10 cellular contexts compared by ENCODE assay signal in genomic region chr17:36608794-36609497, GRCh38. TPM values are rescaled to one million over a fixed set of nuclear protein-coding genes. Genes with fewer than 3 reads are reported as not detected.
DNase-seq lines count a peak whose midpoint lies in the region; ATAC-seq and TF ChIP-seq lines count a peak whose summit lies in the region.
"Had no signal": no experiment of that assay in that cellular context is flagged by ENCODE, and none has a peak within 500 bp of the region (broad histone marks: within the 10 kb centered on the region; RNA-seq: fewer than 3 reads in every experiment).

No MANE protein-coding gene starts in this region.

- no peaks in the 10 kb centered on the region for H3F3A ChIP-seq in OCI-LY1 (ENCODE audit: insufficient read depth, low read length)

- H3K4me3 ChIP-seq in HEK293 (ENCODE audit: low read depth, low read length) (no peak overlapping the region), OCI-LY1 (ENCODE audit: low read depth, low read length, poor library complexity, severe bottlenecking) (peak overlapping the region; percentile 38)
- H3K4me3 ChIP-seq: HAP-1 had no signal

- H3K9ac ChIP-seq in OCI-LY1 (ENCODE audit: low read length) = peak overlapping the region; percentile 39; the same call in 1 of the 2 replicates

- DNase-seq in AG09319 (ENCODE audit: extremely low read depth, low read depth) = no peak
- peak; percentile 40 for DNase-seq in endothelial cell (ENCODE audit: low spot score)
- DNase-seq in naive B cell = no peak
- DNase-seq in activated effector memory CD4-positive, alpha-beta T cell treated with Interleukin-2 at 50 U/mL for 16 hours = no peak
- no peak for DNase-seq in activated CD8-positive, alpha-beta memory T cell treated with anti-CD3 and anti-CD28 coated beads, Interleukin-2, amount 10 ng/mL, durations not matched to agents 7 days and 5 days

- POLR2A ChIA-PET in HEK293 (lab: Yijun Ruan, JAX) = no interaction called here

- no peaks in the 10 kb centered on the region for H4K20me1 ChIP-seq in OCI-LY1 (ENCODE audit: insufficient read depth, low read length)

- H3K27me3 Mint-ChIP-seq in endothelial cell (ENCODE audit: unreplicated experiment) (peaks cover 7% of the 10 kb centered on the region), naive B cell (no peaks in the 10 kb centered on the region)
- no peaks in the 10 kb centered on the region for H3K27me3 Mint-ChIP-seq in activated CD8-positive, alpha-beta memory T cell treated with anti-CD3 and anti-CD28 coated beads, Interleukin-2, amount 10 ng/mL, durations not matched to agents 7 days and 5 days
- H3K27me3 Mint-ChIP-seq: central memory CD8-positive, alpha-beta T cell had no signal

- H3K4me1 ChIP-seq in HEK293 (ENCODE audit: control insufficient read depth, insufficient read depth, low read length) (no peaks in the 10 kb centered on the region; the same call in 1 of the 2 replicates), OCI-LY1 (ENCODE audit: insufficient read depth, low read length, severe bottlenecking) (peaks cover 25% of the 10 kb centered on the region)

- H3K4me2 ChIP-seq in OCI-LY1 (ENCODE audit: low read length) = peak overlapping the region; percentile 58; the same call in 1 of the 2 replicates

- H3K9me2 ChIP-seq in OCI-LY1 (ENCODE audit: low read depth, low read length) = no peaks in the 10 kb centered on the region

- H3K36me3 ChIP-seq in HEK293 (ENCODE audit: control insufficient read depth in 2 of 2, insufficient read depth in 1 of 2, low read length in 2 of 2) (peaks cover 0 to 16% of the 10 kb centered on the region in 2 experiments; a peak in 2 of 3 replicates), OCI-LY1 (ENCODE audit: insufficient read depth, low read length) (peaks cover 5% of the 10 kb centered on the region)

- CTCF ChIA-PET in HEK293 (lab: Yijun Ruan, JAX) = interaction anchor here (0.7 kb wide), 1 partner anchor 554 kb away, joined by 3 read pairs; no protein-coding TSS in a partner anchor
- CTCF ChIA-PET in activated CD8-positive, alpha-beta memory T cell treated with anti-CD3 and anti-CD28 coated beads, Interleukin-2, amount 10 ng/mL, durations not matched to agents 7 days and 5 days (lab: Charles Lee) = interaction anchor here (0.7 to 1.5 kb wide), 2 partner anchors 10 to 1413 kb away, joined by 3 to 4 read pairs; no protein-coding TSS in a partner anchor

- no peaks in the 10 kb centered on the region for H3K9me3 Mint-ChIP-seq in endothelial cell (ENCODE audit: unreplicated experiment)
- no peaks in the 10 kb centered on the region for H3K9me3 Mint-ChIP-seq in naive B cell
- H3K9me3 Mint-ChIP-seq in activated CD8-positive, alpha-beta memory T cell treated with anti-CD3 and anti-CD28 coated beads, Interleukin-2, amount 10 ng/mL, durations not matched to agents 7 days and 5 days (ENCODE audit: low read depth) = no peaks in the 10 kb centered on the region
- H3K9me3 Mint-ChIP-seq: central memory CD8-positive, alpha-beta T cell had no signal

- H3K79me2 ChIP-seq in OCI-LY1 (ENCODE audit: insufficient read depth, low read length) = no peaks in the 10 kb centered on the region

- TF ChIP-seq CTCF in AG09319 (IDR thresholded peaks at IDR 0.05; ENCODE audit: low read depth, low read length) (peak; percentile 59), HEK293 (tag by site-specific recombination; IDR thresholded peaks at IDR 0.05) (peak; percentile 54), OCI-LY1 (IDR thresholded peaks at IDR 0.05; ENCODE audit: low read length) (peak; percentile 63), endothelial cell (IDR thresholded peaks at IDR 0.05; ENCODE audit: unreplicated experiment) (no peak)

- H3K27ac ChIP-seq in HEK293 (ENCODE audit: extremely low read depth, low read depth, low read length) (no peak overlapping the region), OCI-LY1 (ENCODE audit: low read depth, low read length, poor library complexity, severe bottlenecking) (peak overlapping the region; percentile 54)

- H3K9me3 ChIP-seq in HEK293 (ENCODE audit: control insufficient read depth, insufficient read depth, low read depth, low read length) (no peaks in the 10 kb centered on the region), OCI-LY1 (ENCODE audit: low read length) (no peaks in the 10 kb centered on the region)
- H3K9me3 ChIP-seq: HAP-1 had no signal

- no peak overlapping the region for H3K4me3 Mint-ChIP-seq in endothelial cell (ENCODE audit: unreplicated experiment)
- H3K4me3 Mint-ChIP-seq in naive B cell = no peak overlapping the region
- H3K4me3 Mint-ChIP-seq in activated CD8-positive, alpha-beta memory T cell treated with anti-CD3 and anti-CD28 coated beads, Interleukin-2, amount 10 ng/mL, durations not matched to agents 7 days and 5 days = no peak overlapping the region
- H3K4me3 Mint-ChIP-seq: central memory CD8-positive, alpha-beta T cell had no signal

- no peak overlapping the region for H2AFZ ChIP-seq in OCI-LY1 (ENCODE audit: low read length)

- no peaks in the 10 kb centered on the region for H3K27me3 ChIP-seq in OCI-LY1 (ENCODE audit: insufficient read depth, low read length)

- H3K4me1 Mint-ChIP-seq in endothelial cell (ENCODE audit: unreplicated experiment) (peaks cover 4% of the 10 kb centered on the region), naive B cell (peaks cover 24 to 46% (median 39%) of the 10 kb centered on the region in 3 donors)
- H3K4me1 Mint-ChIP-seq in activated CD8-positive, alpha-beta memory T cell treated with anti-CD3 and anti-CD28 coated beads, Interleukin-2, amount 10 ng/mL, durations not matched to agents 7 days and 5 days = peaks cover 21% of the 10 kb centered on the region

- peak; percentile 61 to 67 for ATAC-seq in naive B cell (ENCODE audit: low read depth in 2 of 2)
- ATAC-seq in HG03280 (IDR thresholded peaks at IDR 0.05; ENCODE audit: unreplicated experiment) = no peak
- no peak for ATAC-seq in activated CD8-positive, alpha-beta memory T cell treated with anti-CD3 and anti-CD28 coated beads, Interleukin-2, amount 10 ng/mL, durations not matched to agents 7 days and 5 days

- no peaks in the 10 kb centered on the region for H3K36me3 Mint-ChIP-seq in endothelial cell (ENCODE audit: low read depth, unreplicated experiment)
- peaks cover 5 to 6% of the 10 kb centered on the region in 2 donors for H3K36me3 Mint-ChIP-seq in naive B cell
- peaks cover 5% of the 10 kb centered on the region for H3K36me3 Mint-ChIP-seq in activated CD8-positive, alpha-beta memory T cell treated with anti-CD3 and anti-CD28 coated beads, Interleukin-2, amount 10 ng/mL, durations not matched to agents 7 days and 5 days

- H3K27ac Mint-ChIP-seq in endothelial cell (ENCODE audit: unreplicated experiment) (no peak overlapping the region), naive B cell (no peak overlapping the region)
- no peak overlapping the region for H3K27ac Mint-ChIP-seq in activated CD8-positive, alpha-beta memory T cell treated with anti-CD3 and anti-CD28 coated beads, Interleukin-2, amount 10 ng/mL, durations not matched to agents 7 days and 5 days

TF ChIP-seq in HEK293, 187 proteins besides CTCF, POLR2A, EP300 and RAD21:
- TF ChIP-seq ZIC2 (tag by site-specific recombination; IDR thresholded peaks at IDR 0.05) (peak; percentile 49), GLIS1 (tag by site-specific recombination; IDR thresholded peaks at IDR 0.05) (peak; percentile 57), ZNF654 (tag by site-specific recombination; IDR thresholded peaks at IDR 0.05; ENCODE audit: low read depth) (peak; percentile 23; the same call in 1 of the 2 replicates), ZNF341 (tag by site-specific recombination; IDR thresholded peaks at IDR 0.05; ENCODE audit: low read depth) (no peak), ZNF707 (tag by site-specific recombination; IDR thresholded peaks at IDR 0.05) (no peak)
TF ChIP-seq in HEK293: peak in this region for 3.

RNA-seq across cellular contexts. Expression of gene MRM1, which starts 7.6 kb away (rescaled TPM):
- total RNA-seq in endothelial cell (ENCODE audit: unreplicated experiment) = 1.7 TPM
- polyA plus RNA-seq in naive B cell (ENCODE audit: low read depth in 6 of 6) = 1 to 10 TPM; 3.0 to 9.1 (median 6.0) TPM
- total RNA-seq in activated CD8-positive, alpha-beta memory T cell treated with anti-CD3 and anti-CD28 coated beads, Interleukin-2, amount 10 ng/mL, durations not matched to agents 7 days and 5 days = 10 to 100 TPM; 13.6 to 17.0 TPM

RNA-seq across cellular contexts. Expression of gene DHRS11, which starts 17.3 kb away (rescaled TPM):
- total RNA-seq in endothelial cell (ENCODE audit: unreplicated experiment) = 3.9 TPM
- polyA plus RNA-seq in naive B cell (ENCODE audit: low read depth in 6 of 6) = 1 to 10 TPM; 2.8 to 7.6 (median 3.7) TPM
- 1 to 10 TPM; 4.5 to 8.0 TPM for total RNA-seq in activated CD8-positive, alpha-beta memory T cell treated with anti-CD3 and anti-CD28 coated beads, Interleukin-2, amount 10 ng/mL, durations not matched to agents 7 days and 5 days

Comparison
In these comparisons a context has a peak if more than half of its experiments do, and no peak if none do; other contexts are left out.
1. ATAC-seq: peak in naive B cell (2 of 2); none in HG03280 (single experiment) and activated CD8-positive, alpha-beta memory T cell treated with anti-CD3 and anti-CD28 coated beads, Interleukin-2, amount 10 ng/mL, durations not matched to agents 7 days and 5 days (single experiment).